In genomic region chr19:51692065-51692915, GRCh38 we compare ENCODE assay signal across 2 cellular contexts.
A peak's percentile ranks its signal among the peaks of the same experiment; 100 is the strongest.
TF ChIP-seq lines count a peak whose summit lies in the region.

No MANE protein-coding gene starts in this region.

TF ChIP-seq in HEK293, 187 proteins besides CTCF, POLR2A, EP300 and RAD21:
- TF ChIP-seq, protein P1, sequence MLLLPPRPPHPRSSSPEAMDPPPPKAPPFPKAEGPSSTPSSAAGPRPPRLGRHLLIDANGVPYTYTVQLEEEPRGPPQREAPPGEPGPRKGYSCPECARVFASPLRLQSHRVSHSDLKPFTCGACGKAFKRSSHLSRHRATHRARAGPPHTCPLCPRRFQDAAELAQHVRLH (tag by site-specific recombination; IDR thresholded peaks at IDR 0.05) = no peak
- no peak for TF ChIP-seq ZFP41 (tag by site-specific recombination; IDR thresholded peaks at IDR 0.05; ENCODE audit: borderline replicate concordance)
- TF ChIP-seq ZNF248 (tag by site-specific recombination; IDR thresholded peaks at IDR 0.05) = no peak
- TF ChIP-seq ZNF211 (tag by site-specific recombination; IDR thresholded peaks at IDR 0.05; ENCODE audit: low read depth) = no peak
- TF ChIP-seq ZNF548 (tag by site-specific recombination; IDR thresholded peaks at IDR 0.05) = no peak
- TF ChIP-seq, protein P2, sequence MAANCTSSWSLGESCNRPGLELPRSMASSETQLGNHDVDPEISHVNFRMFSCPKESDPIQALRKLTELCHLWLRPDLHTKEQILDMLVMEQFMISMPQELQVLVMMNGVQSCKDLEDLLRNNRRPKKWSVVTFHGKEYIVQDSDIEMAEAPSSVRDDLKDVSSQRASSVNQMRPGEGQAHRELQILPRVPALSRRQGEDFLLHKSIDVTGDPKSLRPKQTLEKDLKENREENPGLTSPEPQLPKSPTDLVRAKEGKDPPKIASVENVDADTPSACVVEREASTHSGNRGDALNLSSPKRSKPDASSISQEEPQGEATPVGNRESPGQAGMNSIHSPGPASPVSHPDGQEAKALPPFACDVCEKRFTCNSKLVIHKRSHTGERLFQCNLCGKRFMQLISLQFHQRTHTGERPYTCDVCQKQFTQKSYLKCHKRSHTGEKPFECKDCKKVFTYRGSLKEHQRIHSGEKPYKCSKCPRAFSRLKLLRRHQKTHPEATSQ (tag by site-specific recombination; IDR thresholded peaks at IDR 0.05) = no peak
- TF ChIP-seq ZNF670 (tag by site-specific recombination; IDR thresholded peaks at IDR 0.05; ENCODE audit: low read depth) = no peak
- TF ChIP-seq SCRT1 (tag by site-specific recombination; IDR thresholded peaks at IDR 0.05; ENCODE audit: borderline replicate concordance) = no peak
- TF ChIP-seq, protein P3, sequence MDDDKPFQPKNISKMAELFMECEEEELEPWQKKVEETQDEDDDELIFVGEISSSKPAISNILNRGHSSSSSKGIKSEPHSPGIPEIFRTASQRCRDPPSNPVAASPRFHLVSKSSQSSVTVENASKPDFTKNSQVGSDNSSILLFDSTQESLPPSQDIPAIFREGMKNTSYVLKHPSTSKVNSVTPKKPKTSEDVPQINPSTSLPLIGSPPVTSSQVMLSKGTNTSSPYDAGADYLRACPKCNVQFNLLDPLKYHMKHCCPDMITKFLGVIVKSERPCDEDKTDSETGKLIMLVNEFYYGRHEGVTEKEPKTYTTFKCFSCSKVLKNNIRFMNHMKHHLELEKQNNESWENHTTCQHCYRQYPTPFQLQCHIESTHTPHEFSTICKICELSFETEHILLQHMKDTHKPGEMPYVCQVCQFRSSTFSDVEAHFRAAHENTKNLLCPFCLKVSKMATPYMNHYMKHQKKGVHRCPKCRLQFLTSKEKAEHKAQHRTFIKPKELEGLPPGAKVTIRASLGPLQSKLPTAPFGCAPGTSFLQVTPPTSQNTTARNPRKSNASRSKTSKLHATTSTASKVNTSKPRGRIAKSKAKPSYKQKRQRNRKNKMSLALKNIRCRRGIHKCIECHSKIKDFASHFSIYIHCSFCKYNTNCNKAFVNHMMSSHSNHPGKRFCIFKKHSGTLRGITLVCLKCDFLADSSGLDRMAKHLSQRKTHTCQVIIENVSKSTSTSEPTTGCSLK (tag by site-specific recombination; IDR thresholded peaks at IDR 0.05) = no peak
- TF ChIP-seq ZNF433 (tag by site-specific recombination; IDR thresholded peaks at IDR 0.05; ENCODE audit: low read depth) = no peak
- no peak for TF ChIP-seq IKZF3 (tag by site-specific recombination; IDR thresholded peaks at IDR 0.05)
- no peak for TF ChIP-seq GLIS1 (tag by site-specific recombination; IDR thresholded peaks at IDR 0.05)
- TF ChIP-seq ZNF155 (tag by site-specific recombination; IDR thresholded peaks at IDR 0.05) = no peak
- no peak for TF ChIP-seq ZNF747 (tag by site-specific recombination; IDR thresholded peaks at IDR 0.05)
- TF ChIP-seq MYNN (tag by site-specific recombination; IDR thresholded peaks at IDR 0.05; ENCODE audit: borderline replicate concordance) = no peak
- no peak for TF ChIP-seq ZNF266 (tag by site-specific recombination; IDR thresholded peaks at IDR 0.05; ENCODE audit: low read depth)
- TF ChIP-seq ZBTB7A (tag by site-specific recombination; IDR thresholded peaks at IDR 0.05; ENCODE audit: low read depth) = no peak
- no peak for TF ChIP-seq ZNF610 (tag by site-specific recombination; IDR thresholded peaks at IDR 0.05; ENCODE audit: borderline replicate concordance)
TF ChIP-seq in HEK293: peak in this region for 0.

TF ChIP-seq in HepG2, 621 proteins besides CTCF, POLR2A, EP300 and RAD21:
- peak; percentile 51 for TF ChIP-seq RBFOX2 (IDR thresholded peaks at IDR 0.05; ENCODE audit: low read depth, low read length)
- TF ChIP-seq, protein P4, sequence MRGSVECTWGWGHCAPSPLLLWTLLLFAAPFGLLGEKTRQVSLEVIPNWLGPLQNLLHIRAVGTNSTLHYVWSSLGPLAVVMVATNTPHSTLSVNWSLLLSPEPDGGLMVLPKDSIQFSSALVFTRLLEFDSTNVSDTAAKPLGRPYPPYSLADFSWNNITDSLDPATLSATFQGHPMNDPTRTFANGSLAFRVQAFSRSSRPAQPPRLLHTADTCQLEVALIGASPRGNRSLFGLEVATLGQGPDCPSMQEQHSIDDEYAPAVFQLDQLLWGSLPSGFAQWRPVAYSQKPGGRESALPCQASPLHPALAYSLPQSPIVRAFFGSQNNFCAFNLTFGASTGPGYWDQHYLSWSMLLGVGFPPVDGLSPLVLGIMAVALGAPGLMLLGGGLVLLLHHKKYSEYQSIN (CRISPR knock-in tag; IDR thresholded peaks at IDR 0.05; ENCODE audit: borderline replicate concordance) = no peak
- TF ChIP-seq, protein P5, sequence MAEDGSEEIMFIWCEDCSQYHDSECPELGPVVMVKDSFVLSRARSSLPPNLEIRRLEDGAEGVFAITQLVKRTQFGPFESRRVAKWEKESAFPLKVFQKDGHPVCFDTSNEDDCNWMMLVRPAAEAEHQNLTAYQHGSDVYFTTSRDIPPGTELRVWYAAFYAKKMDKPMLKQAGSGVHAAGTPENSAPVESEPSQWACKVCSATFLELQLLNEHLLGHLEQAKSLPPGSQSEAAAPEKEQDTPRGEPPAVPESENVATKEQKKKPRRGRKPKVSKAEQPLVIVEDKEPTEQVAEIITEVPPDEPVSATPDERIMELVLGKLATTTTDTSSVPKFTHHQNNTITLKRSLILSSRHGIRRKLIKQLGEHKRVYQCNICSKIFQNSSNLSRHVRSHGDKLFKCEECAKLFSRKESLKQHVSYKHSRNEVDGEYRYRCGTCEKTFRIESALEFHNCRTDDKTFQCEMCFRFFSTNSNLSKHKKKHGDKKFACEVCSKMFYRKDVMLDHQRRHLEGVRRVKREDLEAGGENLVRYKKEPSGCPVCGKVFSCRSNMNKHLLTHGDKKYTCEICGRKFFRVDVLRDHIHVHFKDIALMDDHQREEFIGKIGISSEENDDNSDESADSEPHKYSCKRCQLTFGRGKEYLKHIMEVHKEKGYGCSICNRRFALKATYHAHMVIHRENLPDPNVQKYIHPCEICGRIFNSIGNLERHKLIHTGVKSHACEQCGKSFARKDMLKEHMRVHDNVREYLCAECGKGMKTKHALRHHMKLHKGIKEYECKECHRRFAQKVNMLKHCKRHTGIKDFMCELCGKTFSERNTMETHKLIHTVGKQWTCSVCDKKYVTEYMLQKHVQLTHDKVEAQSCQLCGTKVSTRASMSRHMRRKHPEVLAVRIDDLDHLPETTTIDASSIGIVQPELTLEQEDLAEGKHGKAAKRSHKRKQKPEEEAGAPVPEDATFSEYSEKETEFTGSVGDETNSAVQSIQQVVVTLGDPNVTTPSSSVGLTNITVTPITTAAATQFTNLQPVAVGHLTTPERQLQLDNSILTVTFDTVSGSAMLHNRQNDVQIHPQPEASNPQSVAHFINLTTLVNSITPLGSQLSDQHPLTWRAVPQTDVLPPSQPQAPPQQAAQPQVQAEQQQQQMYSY (CRISPR knock-in tag; IDR thresholded peaks at IDR 0.05) = peak; percentile 70; the same call in 1 of the 2 replicates
- TF ChIP-seq ZNF513 (CRISPR knock-in tag; conservative IDR thresholded peaks at IDR 0.05) = no peak
- no peak for TF ChIP-seq ZFP41 (CRISPR knock-in tag; IDR thresholded peaks at IDR 0.05; ENCODE audit: borderline replicate concordance)
- TF ChIP-seq, protein P6, sequence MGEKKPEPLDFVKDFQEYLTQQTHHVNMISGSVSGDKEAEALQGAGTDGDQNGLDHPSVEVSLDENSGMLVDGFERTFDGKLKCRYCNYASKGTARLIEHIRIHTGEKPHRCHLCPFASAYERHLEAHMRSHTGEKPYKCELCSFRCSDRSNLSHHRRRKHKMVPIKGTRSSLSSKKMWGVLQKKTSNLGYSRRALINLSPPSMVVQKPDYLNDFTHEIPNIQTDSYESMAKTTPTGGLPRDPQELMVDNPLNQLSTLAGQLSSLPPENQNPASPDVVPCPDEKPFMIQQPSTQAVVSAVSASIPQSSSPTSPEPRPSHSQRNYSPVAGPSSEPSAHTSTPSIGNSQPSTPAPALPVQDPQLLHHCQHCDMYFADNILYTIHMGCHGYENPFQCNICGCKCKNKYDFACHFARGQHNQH (CRISPR knock-in tag; IDR thresholded peaks at IDR 0.05) = no peak
